In the genomic region with DNA sequence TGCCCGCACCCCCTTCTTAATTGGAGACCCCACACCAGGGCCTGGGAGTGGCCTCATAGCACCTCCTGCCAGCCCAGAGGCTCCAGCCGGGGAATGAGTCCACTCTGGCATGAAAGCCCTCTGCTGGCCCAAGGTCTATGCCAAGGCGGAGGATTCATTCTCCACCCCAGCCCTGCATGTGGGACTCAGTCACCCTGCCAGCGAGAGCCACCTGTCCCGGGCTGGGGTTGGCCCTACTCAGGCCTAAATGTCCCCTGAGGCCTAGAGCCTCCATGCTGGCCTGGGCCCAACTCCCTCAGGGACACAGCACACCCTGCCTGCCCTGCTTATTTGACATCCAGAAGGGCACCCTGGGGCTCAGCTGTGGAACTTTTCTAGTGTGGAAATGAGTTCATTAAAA, we compare ENCODE assay signal across 12 cellular contexts. TPM values are rescaled to one million over a fixed set of nuclear protein-coding genes. Genes with fewer than 3 reads are reported as not detected.
DNase-seq lines count a peak whose midpoint lies in the region; ATAC-seq, FAIRE-seq and TF ChIP-seq lines count a peak whose summit lies in the region.
"Had no signal": no experiment of that assay in that cellular context is flagged by ENCODE, and none has a peak within 500 bp of the region (broad histone marks: within the 10 kb centered on the region; RNA-seq: fewer than 3 reads in every experiment).

No MANE protein-coding gene starts in this region.

- POLR2A ChIA-PET in IMR-90 (lab: Charles Lee; ENCODE audit: unreplicated experiment), result no interaction called here

- DNase-seq in CD4-positive, CD25-positive, alpha-beta regulatory T cell, result no peak
- no peak for DNase-seq in IMR-90
- no peak for DNase-seq in central memory CD8-positive, alpha-beta T cell (ENCODE audit: low spot score in 2 of 2)
- DNase-seq in nephron progenitor cell, result no peak
- DNase-seq in AG20443 (ENCODE audit: low spot score), result no peak
- DNase-seq in Ammon's horn (ENCODE audit: low spot score), result no peak
- no peak for DNase-seq in small intestine
- DNase-seq: activated CD8-positive, alpha-beta memory T cell treated with anti-CD3 and anti-CD28 coated beads for 24 hours; NCI-H1092; NCI-H226; OCI-M1 had no signal

- no peak overlapping the region for H2BK5ac ChIP-seq in IMR-90 (ENCODE audit: low read depth, low read length, poor library complexity, severe bottlenecking)

- H3K9me3 Mint-ChIP-seq in CD4-positive, CD25-positive, alpha-beta regulatory T cell, result peaks cover 0 to 1% (median 0%) of the 10 kb centered on the region in 7 donors
- no peaks in the 10 kb centered on the region for H3K9me3 Mint-ChIP-seq in central memory CD8-positive, alpha-beta T cell
- H3K9me3 Mint-ChIP-seq in nephron progenitor cell, result peaks cover 5% of the 10 kb centered on the region

- H4K8ac ChIP-seq in IMR-90 (ENCODE audit: low read depth in 2 of 2, low read length in 2 of 2), result no peak overlapping the region

- CTCF ChIA-PET in IMR-90 (lab: Yijun Ruan, JAX), result interaction anchor here (0.8 to 1.7 kb wide), 5 partner anchors 79 to 149 kb away, joined by 4 to 9 read pairs (median 5); no protein-coding TSS in a partner anchor

- intact Hi-C loops in IMR-90 (cut with micrococcal nuclease), result no loop called here

- H3K4ac ChIP-seq in IMR-90 (ENCODE audit: low read depth, low read length), result no peak overlapping the region

- peaks cover 52% of the 10 kb centered on the region for H3K4me1 ChIP-seq in CD4-positive, CD25-positive, alpha-beta regulatory T cell (ENCODE audit: control insufficient read depth, insufficient read depth, low read length, poor library complexity, severe bottlenecking)
- H3K4me1 ChIP-seq in IMR-90 (ENCODE audit: control insufficient read depth, insufficient read depth, low read length) (peaks cover 10% of the 10 kb centered on the region), small intestine (ENCODE audit: control insufficient read depth in 2 of 2, insufficient read depth in 1 of 2, low read depth in 1 of 2, low read length in 1 of 2) (peaks cover 13 to 16% of the 10 kb centered on the region in 2 donors)

- no peak overlapping the region for H3K4me2 ChIP-seq in IMR-90 (ENCODE audit: low read depth, low read length)

- no peak for FAIRE-seq in small intestine (lab: Jason Lieb, UNC)

- no peak overlapping the region for H2BK120ac ChIP-seq in IMR-90 (ENCODE audit: low read depth, low read length)

- 100% methylated on average over 2 of the region's 5 CpGs; no CpG with 5 or more reads in 1 of the 2 experiments for WGBS in IMR-90 (ENCODE audit: extremely low coverage in 2 of 2, insufficient read length in 1 of 2), 2 experiments
- WGBS in small intestine, 3 donors, result 86 to 91% (median 87%) methylated on average over 5 of the region's 5 CpGs

- TF ChIP-seq POLR2A in IMR-90 (IDR thresholded peaks at IDR 0.05; ENCODE audit: low read depth, low read length), result no peak

- BruUV-seq in IMR-90 (replicated peaks; lab: Mats Ljungman, UMichigan), result no TSS peak

- in situ Hi-C loops in IMR-90 (cut with MboI; ENCODE audit: low sequenced_read_pairs), result loop anchor here (5.0 to 10.0 kb wide), 2 partner anchors 149 to 236 kb away; a partner anchor contains a TSS

- no peak overlapping the region for H3K27ac ChIP-seq in CD4-positive, CD25-positive, alpha-beta regulatory T cell (ENCODE audit: insufficient read depth, low read length, poor library complexity, severe bottlenecking)
- H3K27ac ChIP-seq in IMR-90 (ENCODE audit: insufficient read depth, low read length) (no peak overlapping the region), small intestine (ENCODE audit: low read depth in 1 of 2, low read length in 1 of 2) (no peak overlapping the region)

- H3K9me1 ChIP-seq in IMR-90 (ENCODE audit: insufficient read depth, low read length), result peaks cover 6% of the 10 kb centered on the region; the same call in 1 of the 2 replicates

- H4K20me1 ChIP-seq in IMR-90 (ENCODE audit: insufficient read depth, low read length), result peaks cover 26% of the 10 kb centered on the region

- no peaks in the 10 kb centered on the region for H3K27me3 Mint-ChIP-seq in CD4-positive, CD25-positive, alpha-beta regulatory T cell
- H3K27me3 Mint-ChIP-seq in central memory CD8-positive, alpha-beta T cell, result no peaks in the 10 kb centered on the region
- H3K27me3 Mint-ChIP-seq in nephron progenitor cell (ENCODE audit: low read depth, poor library complexity), result peaks cover 15% of the 10 kb centered on the region

- H4K91ac ChIP-seq in IMR-90 (ENCODE audit: insufficient read depth, low read depth, low read length), result no peak overlapping the region

- no peaks in the 10 kb centered on the region for H3K27me3 ChIP-seq in CD4-positive, CD25-positive, alpha-beta regulatory T cell (ENCODE audit: control insufficient read depth, insufficient read depth, low read length)
- H3K27me3 ChIP-seq in IMR-90 (ENCODE audit: control insufficient read depth, insufficient read depth, low read length) (no peaks in the 10 kb centered on the region), small intestine (ENCODE audit: control insufficient read depth in 2 of 2, insufficient read depth in 2 of 2, low read length in 2 of 2) (no peaks in the 10 kb centered on the region)

- no peak for ATAC-seq in CD4-positive, CD25-positive, alpha-beta regulatory T cell (ENCODE audit: low read depth in 2 of 2)
- ATAC-seq in IMR-90 (ENCODE audit: low read depth), result no peak
- ATAC-seq in central memory CD8-positive, alpha-beta T cell (replicated peaks; ENCODE audit: extremely low read depth, poor library complexity, severe bottlenecking), result no peak
- ATAC-seq in GM18520 (IDR thresholded peaks at IDR 0.05; ENCODE audit: unreplicated experiment), result no peak

- H2BK15ac ChIP-seq in IMR-90 (ENCODE audit: low read depth, low read length), result no peak overlapping the region

- peaks cover 17 to 29% of the 10 kb centered on the region in 2 experiments; a peak in 3 of 4 replicates for H3K79me1 ChIP-seq in IMR-90 (ENCODE audit: low read depth in 1 of 2, low read length in 2 of 2)

- H3K9me3 ChIP-seq in CD4-positive, CD25-positive, alpha-beta regulatory T cell (ENCODE audit: control insufficient read depth in 2 of 2, low read length in 2 of 2), result no peaks in the 10 kb centered on the region
- H3K9me3 ChIP-seq in IMR-90 (ENCODE audit: control insufficient read depth, insufficient read depth, low read length), result no peaks in the 10 kb centered on the region
- H3K9me3 ChIP-seq in small intestine (ENCODE audit: control insufficient read depth, low read depth), result no peaks in the 10 kb centered on the region

- no peak overlapping the region for H2AK9ac ChIP-seq in IMR-90 (replicated peaks; ENCODE audit: low read depth, low read length, poor library complexity)

- peaks cover 9 to 62% (median 39%) of the 10 kb centered on the region in 4 donors for H3K4me1 Mint-ChIP-seq in CD4-positive, CD25-positive, alpha-beta regulatory T cell
- H3K4me1 Mint-ChIP-seq in central memory CD8-positive, alpha-beta T cell, result peaks cover 40% of the 10 kb centered on the region
- peaks cover 25% of the 10 kb centered on the region for H3K4me1 Mint-ChIP-seq in nephron progenitor cell

- H3K14ac ChIP-seq in IMR-90 (replicated peaks; ENCODE audit: low read depth, low read length), result no peak overlapping the region

- H3K36me3 Mint-ChIP-seq in CD4-positive, CD25-positive, alpha-beta regulatory T cell, result peaks cover 4% of the 10 kb centered on the region
- peaks cover 22% of the 10 kb centered on the region for H3K36me3 Mint-ChIP-seq in central memory CD8-positive, alpha-beta T cell (ENCODE audit: insufficient read depth)
- H3K36me3 Mint-ChIP-seq in nephron progenitor cell (ENCODE audit: low read depth), result peaks cover 4% of the 10 kb centered on the region

- no peak overlapping the region for H3K56ac ChIP-seq in IMR-90 (ENCODE audit: extremely low read depth, insufficient read depth, low read length)

- no peak overlapping the region for H2AFZ ChIP-seq in IMR-90 (replicated peaks; ENCODE audit: low read length, poor library complexity)

- H3K36me3 ChIP-seq in CD4-positive, CD25-positive, alpha-beta regulatory T cell (ENCODE audit: control insufficient read depth, insufficient read depth, low read length), result no peaks in the 10 kb centered on the region
- H3K36me3 ChIP-seq in IMR-90 (ENCODE audit: control insufficient read depth, insufficient read depth, low read length), result no peaks in the 10 kb centered on the region
- no peaks in the 10 kb centered on the region for H3K36me3 ChIP-seq in small intestine (ENCODE audit: control insufficient read depth in 2 of 2, insufficient read depth in 2 of 2, low read length in 2 of 2)

- TF ChIP-seq CTCF in IMR-90 (conservative IDR thresholded peaks at IDR 0.05; ENCODE audit: low read depth, low read length), result no peak
- TF ChIP-seq CTCF in nephron progenitor cell (IDR thresholded peaks at IDR 0.05), result no peak

- no peak overlapping the region for H3K23ac ChIP-seq in IMR-90 (ENCODE audit: low read depth, low read length)

- no peak for TF ChIP-seq RAD21 in IMR-90 (IDR thresholded peaks at IDR 0.05; ENCODE audit: low read length)

- H2AK5ac ChIP-seq in IMR-90 (ENCODE audit: low read depth, low read length), result 0 out of 2 replicates have a peak overlapping the region, but pooled peaks have one; percentile 8

- peak overlapping the region; percentile 57 to 87 (median 82) for H3K4me3 Mint-ChIP-seq in CD4-positive, CD25-positive, alpha-beta regulatory T cell
- H3K4me3 Mint-ChIP-seq in central memory CD8-positive, alpha-beta T cell, result peak overlapping the region; percentile 73
- H3K4me3 Mint-ChIP-seq in nephron progenitor cell, result peak overlapping the region; percentile 77

- no peak overlapping the region for H3K4me3 ChIP-seq in CD4-positive, CD25-positive, alpha-beta regulatory T cell (ENCODE audit: low read depth, low read length)
- H3K4me3 ChIP-seq in IMR-90 (ENCODE audit: insufficient read depth, low read depth, low read length) (no peak overlapping the region), small intestine (ENCODE audit: low read depth in 1 of 2, low read length in 2 of 2) (no peak overlapping the region)

- peak overlapping the region in 2 of 3 donors; percentile 52 to 98 for H3K27ac Mint-ChIP-seq in CD4-positive, CD25-positive, alpha-beta regulatory T cell
- H3K27ac Mint-ChIP-seq in central memory CD8-positive, alpha-beta T cell (ENCODE audit: low read depth), result peak overlapping the region; percentile 92
- no peak overlapping the region for H3K27ac Mint-ChIP-seq in nephron progenitor cell

- H3K9ac ChIP-seq in IMR-90 (ENCODE audit: low read depth, low read length), result no peak overlapping the region

- H2BK20ac ChIP-seq in IMR-90 (ENCODE audit: low read depth, low read length), result no peak overlapping the region

- H4K5ac ChIP-seq in IMR-90 (ENCODE audit: low read depth, low read length), result no peak overlapping the region

- dilution Hi-C loops in IMR-90 (cut with HindIII; ENCODE audit: low sequenced_read_pairs, unreplicated experiment), result no loop called here

- no peak overlapping the region for H3K18ac ChIP-seq in IMR-90 (ENCODE audit: low read depth, low read length)

TF ChIP-seq in IMR-90, 13 proteins besides CTCF, POLR2A, EP300 and RAD21 (continues in another document):
- no peak for TF ChIP-seq SMC3 (IDR thresholded peaks at IDR 0.05; ENCODE audit: low read depth, low read length)

RNA-seq across cellular contexts. Expression of a gene that starts 1.0 kb away (rescaled TPM):
- 159 TPM for total RNA-seq in CD4-positive, CD25-positive, alpha-beta regulatory T cell
- 1 to 10 TPM; 3.8 to 7.3 (median 4.6) TPM for polyA plus RNA-seq in CD4-positive, CD25-positive, alpha-beta regulatory T cell
- total RNA-seq in IMR-90 (2012; rRNA removed), result 13.1 and 13.3 TPM in 2 replicates
- polyA plus RNA-seq in IMR-90 (2012; rRNA removed) (22.3 and 23.0 TPM in 2 replicates), small intestine (10 to 100 TPM; 15.4 to 24.6 (median 17.9) TPM)
- polyA plus RNA-seq in IMR-90 (2012; cell fraction: cytosol; rRNA removed), result 14.6 and 21.5 TPM in 2 replicates
- polyA plus RNA-seq in IMR-90 (2012; cell fraction: nucleus; rRNA removed; ENCODE audit: low replicate concordance), result 30.5 and 31.7 TPM in 2 replicates
